ENCODE assay signal across 17 cellular contexts in genomic region chr20:57791178-57791945, GRCh38.
"Had no signal": no experiment of that assay in that cellular context is flagged by ENCODE, and none has a peak within 500 bp of the region (broad histone marks: within the 10 kb centered on the region; RNA-seq: fewer than 3 reads in every experiment).

No MANE protein-coding gene starts in this region.

- H3K27ac ChIP-seq: dorsolateral prefrontal cortex, right atrium auricular region, thoracic aorta had no signal

- H3K27me3 ChIP-seq: dorsolateral prefrontal cortex, right atrium auricular region had no signal

- H3K36me3 ChIP-seq: right atrium auricular region, thoracic aorta had no signal

- H3K9me3 ChIP-seq: right atrium auricular region, thoracic aorta had no signal

- H3K4me1 ChIP-seq: right atrium auricular region had no signal

- ATAC-seq: activated CD4-positive, alpha-beta T cell treated with anti-CD3 and anti-CD28 coated beads for 36 hours; left lobe of liver; stimulated activated memory B cell treated with anti-CD40 and anti-IgM and Interleukin-4, amounts not matched to agents 10 μg/mL and 1 μg/mL and 100 μg/mL, for 72 hours; WTC11 had no signal

- H3K4me3 ChIP-seq: dorsolateral prefrontal cortex, right atrium auricular region, thoracic aorta had no signal

- DNase-seq: activated CD4-positive, alpha-beta T cell treated with anti-CD3 and anti-CD28 coated beads for 36 hours; activated CD4-positive, alpha-beta T cell treated with anti-CD3 and anti-CD28 coated beads, Interleukin-2, amount 50 U/mL, for 48 hours; activated naive CD4-positive, alpha-beta T cell treated with Interleukin-2 at 50 U/mL for 16 hours; activated naive CD8-positive, alpha-beta T cell treated with anti-CD3 and anti-CD28 coated beads, Interleukin-2, amount 10 ng/mL, durations not matched to agents 7 days and 5 days; activated T-cell treated with anti-CD3 and anti-CD28 coated beads for 4 hours; foreskin melanocyte; glutamatergic neuron; hippocampal formation; kidney; stimulated activated CD4-positive, alpha-beta T cell treated with anti-CD3 and anti-CD28 coated beads, Interleukin-4, amount 100 ng/mL, for 4 hours; SW 1271 had no signal
